Comparison of ENCODE assay signal across 12 cellular contexts in genomic region chr16:66311306-66311705, GRCh38. TPM values are rescaled to one million over a fixed set of nuclear protein-coding genes. Genes with fewer than 3 reads are reported as not detected.
"Had no signal": no experiment of that assay in that cellular context is flagged by ENCODE, and none has a peak within 500 bp of the region (broad histone marks: within the 10 kb centered on the region; RNA-seq: fewer than 3 reads in every experiment).

No MANE protein-coding gene starts in this region.

- H3K9ac ChIP-seq: GM23248 had no signal

- ATAC-seq: GM23338, HCT116 had no signal

- FAIRE-seq: H1, H54 had no signal

- H3K4me1 ChIP-seq: HAP-1 had no signal

- H3K4me3 ChIP-seq: GM23248, GM23338, HAP-1 had no signal

- H3K36me3 ChIP-seq: HAP-1 had no signal

- H2AFZ ChIP-seq: GM23248, GM23338 had no signal

- H3K9me3 ChIP-seq: HAP-1 had no signal

- DNase-seq: GM23248, GOT3, H7, H9, HCEC 1CT, HFFc6 had no signal

- H3K4me2 ChIP-seq: GM23338 had no signal

- H3K27ac ChIP-seq: GM23248 had no signal

RNA-seq across cellular contexts. Expression of gene CDH5, which starts 55.2 kb away (rescaled TPM):
- total RNA-seq: GM23248, GM23338, H4, H7, HFFc6 had no signal
- polyA plus RNA-seq: GM23248 had no signal
